Comparison of ENCODE assay signal across 19 cellular contexts in genomic region chr5:88093765-88094164, GRCh38.
A peak's percentile ranks its signal among the peaks of the same experiment; 100 is the strongest.
DNase-seq lines count a peak whose midpoint lies in the region; ATAC-seq and TF ChIP-seq lines count a peak whose summit lies in the region.
"Had no signal": no experiment of that assay in that cellular context is flagged by ENCODE, and none has a peak within 500 bp of the region (broad histone marks: within the 10 kb centered on the region; RNA-seq: fewer than 3 reads in every experiment).

No MANE protein-coding gene starts in this region.

- no peak overlapping the region for H3K4me3 Mint-ChIP-seq in H9
- H3K4me3 Mint-ChIP-seq: CD4-positive, alpha-beta T cell; T-cell had no signal

- no peak overlapping the region for H3K56ac ChIP-seq in H9 (ENCODE audit: insufficient read length, low read depth, low read length)

- H4K5ac ChIP-seq in H9 (ENCODE audit: insufficient read length, low read depth, low read length), result no peak overlapping the region

- H2BK20ac ChIP-seq in H9 (ENCODE audit: low read depth, low read length, poor library complexity, severe bottlenecking), result no peak overlapping the region

- H2AK5ac ChIP-seq in H9 (ENCODE audit: insufficient read length, low read length), result no peak overlapping the region

- no peaks in the 10 kb centered on the region for H3K27me3 ChIP-seq in dorsolateral prefrontal cortex
- no peaks in the 10 kb centered on the region for H3K27me3 ChIP-seq in H9 (ENCODE audit: insufficient read depth, low read length)

- H2BK12ac ChIP-seq in H9 (ENCODE audit: insufficient read length, low read depth, low read length), result no peak overlapping the region

- H3K4ac ChIP-seq in H9 (ENCODE audit: low read depth, low read length), result no peak overlapping the region

- H2BK120ac ChIP-seq in H9 (ENCODE audit: low read depth, low read length, poor library complexity, severe bottlenecking), result no peak overlapping the region

- no peak overlapping the region for H4K8ac ChIP-seq in H9 (replicated peaks; ENCODE audit: insufficient read length, low read depth, low read length)

- no peaks in the 10 kb centered on the region for H3K79me2 ChIP-seq in H9 (ENCODE audit: insufficient read depth, low read length)

- no peak overlapping the region for H3K9ac ChIP-seq in H9 (ENCODE audit: extremely low read depth, insufficient read length, low read length)
- H3K9ac ChIP-seq: SK-N-SH had no signal

- no peaks in the 10 kb centered on the region for H3K9me3 ChIP-seq in H9 (ENCODE audit: control insufficient read depth, low read depth, low read length)
- H3K9me3 ChIP-seq: BE2C, SK-N-SH had no signal

- no peak overlapping the region for H3K27ac Mint-ChIP-seq in H9
- H3K27ac Mint-ChIP-seq: CD4-positive, alpha-beta T cell; T-cell had no signal

- CTCF ChIA-PET in GM10248 (lab: Yijun Ruan, JAX), result no interaction called here

- no peak overlapping the region for H3K4me2 ChIP-seq in H9 (ENCODE audit: insufficient read depth, insufficient read length, low read length)
- H3K4me2 ChIP-seq: SK-N-SH had no signal

- intact Hi-C loops in dorsolateral prefrontal cortex (cut with DNase I), result loop anchor here in 1 of 2 donors (2.0 to 5.0 kb wide), 2 partner anchors 46 to 47 kb away; no protein-coding TSS in a partner anchor

- no peak overlapping the region for H2BK15ac ChIP-seq in H9 (ENCODE audit: low read depth, low read length)

- H3T11ph ChIP-seq in H9 (ENCODE audit: low read length), result no peak overlapping the region

- no peaks in the 10 kb centered on the region; a peak in 1 of 5 replicates for H3K9me3 Mint-ChIP-seq in H9
- H3K9me3 Mint-ChIP-seq: CD4-positive, alpha-beta T cell; T-cell had no signal

- H3K18ac ChIP-seq in H9 (ENCODE audit: insufficient read length, low read depth, low read length), result no peak overlapping the region

- no peak overlapping the region for H2BK5ac ChIP-seq in H9 (ENCODE audit: insufficient read length, low read length)

- ATAC-seq in GM18511 (IDR thresholded peaks at IDR 0.05; ENCODE audit: unreplicated experiment) (peak; percentile 55), HG03039 (IDR thresholded peaks at IDR 0.05; ENCODE audit: unreplicated experiment) (peak; percentile 49), HG02623 (IDR thresholded peaks at IDR 0.05; ENCODE audit: unreplicated experiment) (no peak)
- ATAC-seq: T-cell had no signal

- no peaks in the 10 kb centered on the region for H3K36me3 Mint-ChIP-seq in H9 (ENCODE audit: insufficient read depth in 1 of 3, low read depth in 3 of 3)
- H3K36me3 Mint-ChIP-seq: T-cell had no signal

- H3K27me3 Mint-ChIP-seq in H9 (ENCODE audit: low read depth), result no peaks in the 10 kb centered on the region

- no peak overlapping the region for H3K14ac ChIP-seq in H9 (ENCODE audit: insufficient read depth, low read length)

- no peak overlapping the region for H2AFZ ChIP-seq in H9 (ENCODE audit: low read length)

- no peaks in the 10 kb centered on the region for H3K23me2 ChIP-seq in H9 (ENCODE audit: insufficient read length, low read depth, low read length, poor library complexity, severe bottlenecking)

- no peak overlapping the region for H4K91ac ChIP-seq in H9 (ENCODE audit: insufficient read length, low read depth, low read length)

- H3K23ac ChIP-seq in H9 (ENCODE audit: insufficient read length, low read depth, low read length), result no peak overlapping the region

- H3K27ac ChIP-seq in dorsolateral prefrontal cortex (peak overlapping the region in 36 of 59 donors; percentile 1 to 82 (median 42)), H9 (ENCODE audit: insufficient read length, low read depth, low read length) (no peak overlapping the region)

- POLR2A ChIA-PET in GM10248 (lab: Yijun Ruan, JAX), result no interaction called here

- peak; percentile 35 for DNase-seq in GM20000 (ENCODE audit: low spot score)
- DNase-seq in dorsolateral prefrontal cortex, result no peak
- DNase-seq in GM10248 (ENCODE audit: extremely low spot score), result no peak
- no peak for DNase-seq in H9
- no peak for DNase-seq in putamen (ENCODE audit: low spot score)
- DNase-seq: 8988T; BE2C; CD4-positive, alpha-beta T cell; KBM-7; NCI-H1417 treated with DMSO at 0.1 percent for 48 hours; NCI-H2029 treated with DMSO at 0.1 percent for 48 hours; NCI-H510A treated with DMSO at 0.1 percent for 48 hours; Right ventricle myocardium superior; SK-N-SH; T-cell; T-helper 9 cell had no signal

- no CpG with 5 or more reads among the region's 3 CpGs for WGBS in H9 (ENCODE audit: extremely low coverage, insufficient read length, low lambda C conversion rate)

- TF ChIP-seq CTCF in GM20000 (IDR thresholded peaks at IDR 0.05; ENCODE audit: extremely low read depth, missing control alignments) (no peak), dorsolateral prefrontal cortex (IDR thresholded peaks at IDR 0.05 in 54 of 56, conservative IDR thresholded peaks at IDR 0.05 in 2 of 56; ENCODE audit: low read depth in 1 of 56, partially characterized antibody in 56 of 56) (no peak), GM10248 (IDR thresholded peaks at IDR 0.05; ENCODE audit: control extremely low read depth, extremely low read depth, low read depth, missing control alignments) (no peak), H9 (conservative IDR thresholded peaks at IDR 0.05) (no peak)

- peak overlapping the region in 15 of 59 donors; percentile 0 to 48 (median 19) for H3K4me3 ChIP-seq in dorsolateral prefrontal cortex

- H3K4me1 Mint-ChIP-seq in H9, result peaks cover 21 to 30% of the 10 kb centered on the region in 2 experiments
- H3K4me1 Mint-ChIP-seq: T-cell had no signal

- H4K20me1 ChIP-seq in H9 (ENCODE audit: control insufficient read depth, insufficient read depth, insufficient read length), result no peaks in the 10 kb centered on the region

- H3K4me1 ChIP-seq in H9 (ENCODE audit: insufficient read depth, low read length), result peaks cover 10% of the 10 kb centered on the region; the same call in 1 of the 2 replicates
- H3K4me1 ChIP-seq: BE2C had no signal

- no peaks in the 10 kb centered on the region for H3K79me1 ChIP-seq in H9 (ENCODE audit: insufficient read depth, low read depth, low read length, poor library complexity, severe bottlenecking)
